In the genomic region with DNA sequence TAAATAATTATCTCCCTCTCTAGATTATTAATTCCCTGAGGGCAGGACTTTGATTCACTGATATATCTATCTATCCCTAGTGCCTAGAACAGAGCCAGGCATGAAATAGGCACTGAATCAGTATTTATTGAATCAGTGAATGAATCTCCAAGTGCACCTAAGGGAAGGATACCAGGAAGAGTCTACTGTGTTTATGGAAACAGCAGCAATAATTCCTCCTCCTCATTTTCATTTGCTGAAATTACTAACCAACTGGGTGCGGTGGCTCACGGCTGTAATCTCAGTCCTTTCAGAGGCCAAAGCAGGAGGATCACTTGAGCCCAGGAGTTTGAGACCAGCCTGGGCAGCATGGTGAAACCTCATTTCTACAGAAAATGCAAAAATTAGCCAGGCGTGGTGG, we compare ENCODE assay signal across 22 cellular contexts.
"Had no signal": no experiment of that assay in that cellular context is flagged by ENCODE, and none has a peak within 500 bp of the region (broad histone marks: within the 10 kb centered on the region; RNA-seq: fewer than 3 reads in every experiment).

No MANE protein-coding gene starts in this region.

- H3K27me3 ChIP-seq: esophagus squamous epithelium, ovary, spleen, thyroid gland had no signal

- H3K4me3 Mint-ChIP-seq: immature natural killer cell; natural killer cell; stimulated activated memory B cell treated with anti-CD40 and anti-IgM and Interleukin-4, amounts not matched to agents 10 μg/mL and 1 μg/mL and 100 μg/mL, for 72 hours had no signal

- ATAC-seq: natural killer cell; stimulated activated memory B cell treated with anti-CD40 and anti-IgM and Interleukin-4, amounts not matched to agents 10 μg/mL and 1 μg/mL and 100 μg/mL, for 72 hours; stimulated activated naive CD8-positive, alpha-beta T cell treated with anti-CD3 and anti-CD28 coated beads, Interleukin-15, Interleukin-2, amounts not matched to agents 100 U/mL and 50 U/mL, for 24 hours had no signal

- H3K36me3 Mint-ChIP-seq: immature natural killer cell; natural killer cell; stimulated activated memory B cell treated with anti-CD40 and anti-IgM and Interleukin-4, amounts not matched to agents 10 μg/mL and 1 μg/mL and 100 μg/mL, for 72 hours had no signal

- FAIRE-seq: endometrium had no signal

- H3K9me3 ChIP-seq: esophagus squamous epithelium, ovary, psoas muscle, spleen, thyroid gland had no signal

- H3K27ac Mint-ChIP-seq: natural killer cell; stimulated activated memory B cell treated with anti-CD40 and anti-IgM and Interleukin-4, amounts not matched to agents 10 μg/mL and 1 μg/mL and 100 μg/mL, for 72 hours had no signal

- H3K9me3 Mint-ChIP-seq: natural killer cell; stimulated activated memory B cell treated with anti-CD40 and anti-IgM and Interleukin-4, amounts not matched to agents 10 μg/mL and 1 μg/mL and 100 μg/mL, for 72 hours had no signal

- H3K36me3 ChIP-seq: esophagus squamous epithelium, ovary, spleen, thyroid gland had no signal

- H3K4me1 Mint-ChIP-seq: immature natural killer cell; natural killer cell; stimulated activated memory B cell treated with anti-CD40 and anti-IgM and Interleukin-4, amounts not matched to agents 10 μg/mL and 1 μg/mL and 100 μg/mL, for 72 hours had no signal

- DNase-seq: central memory CD4-positive, alpha-beta T cell; dermis blood vessel endothelial cell; effector memory CD4-positive, alpha-beta T cell; erythroblast; esophagus squamous epithelium; foreskin melanocyte; hypothalamus; immature natural killer cell; islet precursor cell; natural killer cell; occipital lobe; ovary; posterior cingulate gyrus; spleen; stimulated activated CD4-positive, alpha-beta T cell treated with anti-CD3 and anti-CD28 coated beads, Interleukin-4, amount 100 ng/mL, for 4 hours; stimulated activated naive CD8-positive, alpha-beta T cell treated with anti-CD3 and anti-CD28 coated beads, Interleukin-15, Interleukin-2, amounts not matched to agents 100 U/mL and 50 U/mL, for 24 hours; thyroid gland had no signal

- H3K4me1 ChIP-seq: psoas muscle, spleen had no signal

- H3K4me3 ChIP-seq: coronary artery, esophagus squamous epithelium, ovary, psoas muscle, skin epidermis, spleen, thyroid gland had no signal

- H3K27ac ChIP-seq: ovary, psoas muscle, spleen, thyroid gland had no signal
